In genomic region chr2:10830641-10831386, GRCh38 we compare ENCODE assay signal across 17 cellular contexts. TPM values are rescaled to one million over a fixed set of nuclear protein-coding genes. Genes with fewer than 3 reads are reported as not detected.
DNase-seq lines count a peak whose midpoint lies in the region; ATAC-seq and TF ChIP-seq lines count a peak whose summit lies in the region.
"Had no signal": no experiment of that assay in that cellular context is flagged by ENCODE, and none has a peak within 500 bp of the region (broad histone marks: within the 10 kb centered on the region; RNA-seq: fewer than 3 reads in every experiment).

No MANE protein-coding gene starts in this region.

- no peaks in the 10 kb centered on the region for H3K9me3 Mint-ChIP-seq in natural killer cell treated with Interleukin-12 subunit alpha and Interleukin-12 subunit beta and Interleukin-15 and Interleukin-18, amount 100 ng/mL, for 72 hours
- H3K9me3 Mint-ChIP-seq in natural killer cell = no peaks in the 10 kb centered on the region
- H3K9me3 Mint-ChIP-seq: CD8-positive, alpha-beta T cell had no signal

- peaks cover 5 to 25% of the 10 kb centered on the region in 2 donors for H3K27me3 Mint-ChIP-seq in natural killer cell treated with Interleukin-12 subunit alpha and Interleukin-12 subunit beta and Interleukin-15 and Interleukin-18, amount 100 ng/mL, for 72 hours
- peaks cover 28 to 41% of the 10 kb centered on the region in 2 donors for H3K27me3 Mint-ChIP-seq in natural killer cell (ENCODE audit: low read depth in 2 of 2)

- TF ChIP-seq CTCF in natural killer cell (IDR thresholded peaks at IDR 0.05) = no peak

- no peaks in the 10 kb centered on the region; the same call in 1 of the 2 replicates for H3K9me3 ChIP-seq in SJCRH30 (replicated peaks)

- H3K27ac ChIP-seq in SJCRH30 = no peak overlapping the region

- H3K4me3 ChIP-seq in SJCRH30 = peak overlapping the region; percentile 37

- no peak overlapping the region for H3K4me3 Mint-ChIP-seq in natural killer cell treated with Interleukin-12 subunit alpha and Interleukin-12 subunit beta and Interleukin-15 and Interleukin-18, amount 100 ng/mL, for 72 hours
- no peak overlapping the region for H3K4me3 Mint-ChIP-seq in natural killer cell
- H3K4me3 Mint-ChIP-seq: B cell; CD8-positive, alpha-beta T cell had no signal

- DNase-seq in natural killer cell treated with Interleukin-12 subunit alpha and Interleukin-12 subunit beta and Interleukin-15 and Interleukin-18, amount 100 ng/mL, for 72 hours (ENCODE audit: low spot score) = peak; percentile 56
- DNase-seq in natural killer cell (no peak), SJCRH30 (no peak), retina (peak; percentile 65), foreskin melanocyte (no peak)
- DNase-seq: ACHN; CD8-positive, alpha-beta T cell; COR-L47; DMS153; DMS79 treated with DMSO at 0.1 percent for 48 hours; EL had no signal

- ATAC-seq in natural killer cell treated with Interleukin-12 subunit alpha and Interleukin-12 subunit beta and Interleukin-15 and Interleukin-18, amount 100 ng/mL, for 72 hours = no peak
- ATAC-seq in natural killer cell (no peak), GM18519 (IDR thresholded peaks at IDR 0.05; ENCODE audit: low FRiP score, unreplicated experiment) (no peak), HG02588 (IDR thresholded peaks at IDR 0.05; ENCODE audit: unreplicated experiment) (no peak), HG03039 (IDR thresholded peaks at IDR 0.05; ENCODE audit: unreplicated experiment) (no peak)
- ATAC-seq: CD8-positive, alpha-beta T cell; HCT116 had no signal

- H3K4me1 Mint-ChIP-seq in natural killer cell treated with Interleukin-12 subunit alpha and Interleukin-12 subunit beta and Interleukin-15 and Interleukin-18, amount 100 ng/mL, for 72 hours (ENCODE audit: low read depth in 2 of 2) = peaks cover 3 to 4% of the 10 kb centered on the region in 2 donors
- H3K4me1 Mint-ChIP-seq in natural killer cell = peaks cover 5 to 9% of the 10 kb centered on the region in 2 donors

- H3K36me3 ChIP-seq in SJCRH30 = no peaks in the 10 kb centered on the region

- no peak overlapping the region for H3K27ac Mint-ChIP-seq in natural killer cell treated with Interleukin-12 subunit alpha and Interleukin-12 subunit beta and Interleukin-15 and Interleukin-18, amount 100 ng/mL, for 72 hours
- no peak overlapping the region for H3K27ac Mint-ChIP-seq in natural killer cell
- H3K27ac Mint-ChIP-seq: B cell; CD14-positive monocyte; CD8-positive, alpha-beta T cell had no signal

- no peaks in the 10 kb centered on the region for H3K36me3 Mint-ChIP-seq in natural killer cell treated with Interleukin-12 subunit alpha and Interleukin-12 subunit beta and Interleukin-15 and Interleukin-18, amount 100 ng/mL, for 72 hours
- H3K36me3 Mint-ChIP-seq in natural killer cell = no peaks in the 10 kb centered on the region
- H3K36me3 Mint-ChIP-seq: CD14-positive monocyte; CD8-positive, alpha-beta T cell had no signal

- peaks cover 9% of the 10 kb centered on the region for H3K4me1 ChIP-seq in SJCRH30

- peaks cover 17% of the 10 kb centered on the region; the same call in 1 of the 2 replicates for H3K27me3 ChIP-seq in SJCRH30

- intact Hi-C loops in natural killer cell (cut with micrococcal nuclease) = no loop called here

RNA-seq across cellular contexts. Expression of gene PDIA6, which starts 18.2 kb away (rescaled TPM):
- total RNA-seq in natural killer cell treated with Interleukin-12 subunit alpha and Interleukin-12 subunit beta and Interleukin-15 and Interleukin-18, amount 100 ng/mL, for 72 hours = 100 to 1,000 TPM; 214 to 236 TPM
- total RNA-seq in natural killer cell = 10 to 100 TPM; 57.4 to 81.2 (median 58.7) TPM
- total RNA-seq in SJCRH30 (2014; rRNA removed; shearing (Covaris generic)) = 269 and 274 TPM in 2 replicates

Comparison
In these comparisons a context has a peak if more than half of its experiments do, and no peak if none do; other contexts are left out.
1. DNase-seq: peak in natural killer cell treated with Interleukin-12 subunit alpha and Interleukin-12 subunit beta and Interleukin-15 and Interleukin-18, amount 100 ng/mL, for 72 hours (single experiment) and retina (single experiment); none in natural killer cell (single experiment), SJCRH30 (0 of 2) and foreskin melanocyte (single experiment).